Comparison of ENCODE assay signal across 10 cellular contexts in genomic region chr1:30451532-30452125, GRCh38.
"Had no signal": no experiment of that assay in that cellular context is flagged by ENCODE, and none has a peak within 500 bp of the region (broad histone marks: within the 10 kb centered on the region; RNA-seq: fewer than 3 reads in every experiment).

No MANE protein-coding gene starts in this region.

- H3K9me3 ChIP-seq: left ventricle myocardium inferior had no signal

- H3K36me3 ChIP-seq: cardiac muscle cell, left ventricle myocardium inferior had no signal

- H3K27ac ChIP-seq: cardiac muscle cell, left ventricle myocardium inferior had no signal

- DNase-seq: activated CD4-positive, CD25-positive, alpha-beta regulatory T cell; activated T-cell treated with anti-CD3 and anti-CD28 coated beads, Interleukin-2, amount 50 U/mL, for 1 hour; left ventricle myocardium inferior; mesenchymal stem cell; natural killer cell; right cardiac atrium; SIG-M5; stimulated activated CD4-positive, alpha-beta T cell treated with anti-CD3 and anti-CD28 coated beads, Interleukin-1b, Interleukin-23, amount 100 ng/mL, for 48 hours; stimulated activated naive CD8-positive, alpha-beta T cell treated with anti-CD3 and anti-CD28 coated beads, Interleukin-15, amount 100 ng/mL, for 72 hours had no signal

- H3K4me3 ChIP-seq: cardiac muscle cell, left ventricle myocardium inferior had no signal

- H3K27me3 ChIP-seq: cardiac muscle cell had no signal

- H3K4me1 ChIP-seq: left ventricle myocardium inferior had no signal
